1 cellular context compared by ENCODE assay signal in genomic region chr9:18673179-18673578, GRCh38.
TF ChIP-seq lines count a peak whose summit lies in the region.

No MANE protein-coding gene starts in this region.

TF ChIP-seq in HepG2, 621 proteins besides CTCF, POLR2A, EP300 and RAD21 (continued from another document):
- TF ChIP-seq, protein P1, sequence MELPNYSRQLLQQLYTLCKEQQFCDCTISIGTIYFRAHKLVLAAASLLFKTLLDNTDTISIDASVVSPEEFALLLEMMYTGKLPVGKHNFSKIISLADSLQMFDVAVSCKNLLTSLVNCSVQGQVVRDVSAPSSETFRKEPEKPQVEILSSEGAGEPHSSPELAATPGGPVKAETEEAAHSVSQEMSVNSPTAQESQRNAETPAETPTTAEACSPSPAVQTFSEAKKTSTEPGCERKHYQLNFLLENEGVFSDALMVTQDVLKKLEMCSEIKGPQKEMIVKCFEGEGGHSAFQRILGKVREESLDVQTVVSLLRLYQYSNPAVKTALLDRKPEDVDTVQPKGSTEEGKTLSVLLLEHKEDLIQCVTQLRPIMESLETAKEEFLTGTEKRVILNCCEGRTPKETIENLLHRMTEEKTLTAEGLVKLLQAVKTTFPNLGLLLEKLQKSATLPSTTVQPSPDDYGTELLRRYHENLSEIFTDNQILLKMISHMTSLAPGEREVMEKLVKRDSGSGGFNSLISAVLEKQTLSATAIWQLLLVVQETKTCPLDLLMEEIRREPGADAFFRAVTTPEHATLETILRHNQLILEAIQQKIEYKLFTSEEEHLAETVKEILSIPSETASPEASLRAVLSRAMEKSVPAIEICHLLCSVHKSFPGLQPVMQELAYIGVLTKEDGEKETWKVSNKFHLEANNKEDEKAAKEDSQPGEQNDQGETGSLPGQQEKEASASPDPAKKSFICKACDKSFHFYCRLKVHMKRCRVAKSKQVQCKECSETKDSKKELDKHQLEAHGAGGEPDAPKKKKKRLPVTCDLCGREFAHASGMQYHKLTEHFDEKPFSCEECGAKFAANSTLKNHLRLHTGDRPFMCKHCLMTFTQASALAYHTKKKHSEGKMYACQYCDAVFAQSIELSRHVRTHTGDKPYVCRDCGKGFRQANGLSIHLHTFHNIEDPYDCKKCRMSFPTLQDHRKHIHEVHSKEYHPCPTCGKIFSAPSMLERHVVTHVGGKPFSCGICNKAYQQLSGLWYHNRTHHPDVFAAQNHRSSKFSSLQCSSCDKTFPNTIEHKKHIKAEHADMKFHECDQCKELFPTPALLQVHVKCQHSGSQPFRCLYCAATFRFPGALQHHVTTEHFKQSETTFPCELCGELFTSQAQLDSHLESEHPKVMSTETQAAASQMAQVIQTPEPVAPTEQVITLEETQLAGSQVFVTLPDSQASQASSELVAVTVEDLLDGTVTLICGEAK (IDR thresholded peaks at IDR 0.05), result no peak
- TF ChIP-seq, protein P1 (CRISPR knock-in tag; IDR thresholded peaks at IDR 0.05), result no peak
- TF ChIP-seq ZNF720 (CRISPR knock-in tag; IDR thresholded peaks at IDR 0.05) (no peak), SKI (IDR thresholded peaks at IDR 0.05; ENCODE audit: partially characterized antibody) (no peak), NBN (conservative IDR thresholded peaks at IDR 0.05) (no peak), ZNF772 (CRISPR knock-in tag; IDR thresholded peaks at IDR 0.05) (no peak)
- TF ChIP-seq, protein P2, sequence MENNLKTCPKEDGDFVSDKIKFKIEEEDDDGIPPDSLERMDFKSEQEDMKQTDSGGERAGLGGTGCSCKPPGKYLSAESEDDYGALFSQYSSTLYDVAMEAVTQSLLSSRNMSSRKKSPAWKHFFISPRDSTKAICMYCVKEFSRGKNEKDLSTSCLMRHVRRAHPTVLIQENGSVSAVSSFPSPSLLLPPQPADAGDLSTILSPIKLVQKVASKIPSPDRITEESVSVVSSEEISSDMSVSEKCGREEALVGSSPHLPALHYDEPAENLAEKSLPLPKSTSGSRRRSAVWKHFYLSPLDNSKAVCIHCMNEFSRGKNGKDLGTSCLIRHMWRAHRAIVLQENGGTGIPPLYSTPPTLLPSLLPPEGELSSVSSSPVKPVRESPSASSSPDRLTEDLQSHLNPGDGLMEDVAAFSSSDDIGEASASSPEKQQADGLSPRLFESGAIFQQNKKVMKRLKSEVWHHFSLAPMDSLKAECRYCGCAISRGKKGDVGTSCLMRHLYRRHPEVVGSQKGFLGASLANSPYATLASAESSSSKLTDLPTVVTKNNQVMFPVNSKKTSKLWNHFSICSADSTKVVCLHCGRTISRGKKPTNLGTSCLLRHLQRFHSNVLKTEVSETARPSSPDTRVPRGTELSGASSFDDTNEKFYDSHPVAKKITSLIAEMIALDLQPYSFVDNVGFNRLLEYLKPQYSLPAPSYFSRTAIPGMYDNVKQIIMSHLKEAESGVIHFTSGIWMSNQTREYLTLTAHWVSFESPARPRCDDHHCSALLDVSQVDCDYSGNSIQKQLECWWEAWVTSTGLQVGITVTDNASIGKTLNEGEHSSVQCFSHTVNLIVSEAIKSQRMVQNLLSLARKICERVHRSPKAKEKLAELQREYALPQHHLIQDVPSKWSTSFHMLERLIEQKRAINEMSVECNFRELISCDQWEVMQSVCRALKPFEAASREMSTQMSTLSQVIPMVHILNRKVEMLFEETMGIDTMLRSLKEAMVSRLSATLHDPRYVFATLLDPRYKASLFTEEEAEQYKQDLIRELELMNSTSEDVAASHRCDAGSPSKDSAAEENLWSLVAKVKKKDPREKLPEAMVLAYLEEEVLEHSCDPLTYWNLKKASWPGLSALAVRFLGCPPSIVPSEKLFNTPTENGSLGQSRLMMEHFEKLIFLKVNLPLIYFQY (CRISPR knock-in tag; IDR thresholded peaks at IDR 0.05; ENCODE audit: borderline replicate concordance), result no peak
